23 cellular contexts compared by ENCODE assay signal in the genomic region with DNA sequence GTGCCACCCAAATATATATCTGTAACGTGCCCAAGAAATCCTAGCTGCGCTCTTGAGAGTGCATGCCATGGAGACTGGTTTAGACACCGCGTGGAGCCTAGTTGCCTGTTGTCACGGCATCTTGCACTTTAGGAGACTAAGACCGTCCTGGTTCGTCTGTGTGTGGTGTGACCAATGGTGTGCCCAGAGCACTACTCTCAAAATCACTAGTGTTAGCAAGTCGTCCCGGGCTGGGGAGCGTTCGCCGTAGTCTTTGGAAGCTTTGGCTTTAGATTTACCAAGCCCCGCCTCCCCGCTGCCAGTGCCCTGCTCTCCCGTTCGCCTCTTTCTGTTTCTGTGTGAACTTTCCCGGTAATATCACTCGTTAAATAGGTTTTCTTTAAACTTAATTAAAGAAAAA. TPM values are rescaled to one million over a fixed set of nuclear protein-coding genes. Genes with fewer than 3 reads are reported as not detected.
DNase-seq lines count a peak whose midpoint lies in the region; ATAC-seq and TF ChIP-seq lines count a peak whose summit lies in the region.
"Had no signal": no experiment of that assay in that cellular context is flagged by ENCODE, and none has a peak within 500 bp of the region (broad histone marks: within the 10 kb centered on the region; RNA-seq: fewer than 3 reads in every experiment).

No MANE protein-coding gene starts in this region.

- H3K4me3 Mint-ChIP-seq in T-helper 1 cell treated with Interleukin-12 subunit alpha and Interleukin-12 subunit beta and Interleukin-4 antibody, amounts not matched to agents 30 μg/mL and 1 μg/mL, for 36 hours = no peak overlapping the region
- H3K4me3 Mint-ChIP-seq in CD4-positive, alpha-beta T cell = peak overlapping the region; percentile 25
- H3K4me3 Mint-ChIP-seq in activated B cell treated with CpG ODN at 0.5 μM for 24 hours (no peak overlapping the region), nephron progenitor cell (no peak overlapping the region)
- H3K4me3 Mint-ChIP-seq: activated CD4-positive, alpha-beta T cell treated with anti-CD3 and anti-CD28 coated beads for 36 hours; effector memory CD8-positive, alpha-beta T cell had no signal

- CTCF ChIA-PET in CD4-positive, alpha-beta T cell (lab: Charles Lee) = interaction anchor here (1.3 kb wide), 1 partner anchor 9 kb away, joined by 3 read pairs; no protein-coding TSS in a partner anchor
- CTCF ChIA-PET in activated B cell treated with CpG ODN at 0.5 μM for 24 hours (lab: Charles Lee) = no interaction called here
- CTCF ChIA-PET in PC-9 (lab: Charles Lee) = no interaction called here

- BruUV-seq in PC-9 (replicated peaks; lab: Mats Ljungman, UMichigan) = no TSS peak

- H3K4me1 ChIP-seq in PC-9 (replicated peaks; ENCODE audit: insufficient read depth) = no peaks in the 10 kb centered on the region

- H3K4me2 ChIP-seq in PC-9 = no peak overlapping the region

- no peak overlapping the region for H2AFZ ChIP-seq in PC-9
- H2AFZ ChIP-seq: GM23248 had no signal

- no peak for ATAC-seq in CD4-positive, alpha-beta T cell (ENCODE audit: poor library complexity)
- no peak for ATAC-seq in activated B cell treated with CpG ODN at 0.5 μM for 24 hours (ENCODE audit: low read depth)
- ATAC-seq: activated CD4-positive, alpha-beta T cell treated with anti-CD3 and anti-CD28 coated beads for 36 hours; body of pancreas; effector memory CD8-positive, alpha-beta T cell; gastrocnemius medialis; lower lobe of right lung had no signal

- H3K36me3 ChIP-seq in PC-9 (ENCODE audit: low read depth) = peaks cover 34% of the 10 kb centered on the region

- no peaks in the 10 kb centered on the region for H3K27me3 ChIP-seq in CD4-positive, alpha-beta T cell (ENCODE audit: control insufficient read depth, insufficient read depth, low read length)
- H3K27me3 ChIP-seq in PC-9 (ENCODE audit: insufficient read depth, low read depth) = no peaks in the 10 kb centered on the region
- H3K27me3 ChIP-seq: body of pancreas, esophagus squamous epithelium, gastrocnemius medialis, upper lobe of left lung had no signal

- H3K27me3 Mint-ChIP-seq in T-helper 1 cell treated with Interleukin-12 subunit alpha and Interleukin-12 subunit beta and Interleukin-4 antibody, amounts not matched to agents 30 μg/mL and 1 μg/mL, for 36 hours (ENCODE audit: low read depth) = no peaks in the 10 kb centered on the region
- no peaks in the 10 kb centered on the region for H3K27me3 Mint-ChIP-seq in CD4-positive, alpha-beta T cell
- H3K27me3 Mint-ChIP-seq in activated B cell treated with CpG ODN at 0.5 μM for 24 hours (no peaks in the 10 kb centered on the region), nephron progenitor cell (ENCODE audit: low read depth, poor library complexity) (no peaks in the 10 kb centered on the region)
- H3K27me3 Mint-ChIP-seq: activated CD4-positive, alpha-beta T cell treated with anti-CD3 and anti-CD28 coated beads for 36 hours; effector memory CD8-positive, alpha-beta T cell had no signal

- TF ChIP-seq CTCF in CD4-positive, alpha-beta T cell (IDR thresholded peaks at IDR 0.05) = no peak
- TF ChIP-seq CTCF in activated B cell treated with CpG ODN at 0.5 μM for 24 hours (IDR thresholded peaks at IDR 0.05) (no peak), nephron progenitor cell (IDR thresholded peaks at IDR 0.05) (no peak), PC-9 (conservative IDR thresholded peaks at IDR 0.05) (no peak)

- intact Hi-C loops in CD4-positive, alpha-beta T cell (cut with DNase I, micrococcal nuclease) = loop anchor here in 1 of 2 experiments (10.0 kb wide), 1 partner anchor 300 kb away; no protein-coding TSS in a partner anchor
- intact Hi-C loops in activated B cell treated with CpG ODN at 0.5 μM for 24 hours (cut with micrococcal nuclease) (no loop called here), PC-9 (cut with micrococcal nuclease; ENCODE audit: unreplicated experiment) (no loop called here)

- H3K9me2 ChIP-seq in PC-9 (ENCODE audit: insufficient read depth) = no peaks in the 10 kb centered on the region

- peaks cover 72% of the 10 kb centered on the region for H3F3A ChIP-seq in PC-9 (ENCODE audit: insufficient read depth, low read depth)

- no peaks in the 10 kb centered on the region for H3K4me1 Mint-ChIP-seq in T-helper 1 cell treated with Interleukin-12 subunit alpha and Interleukin-12 subunit beta and Interleukin-4 antibody, amounts not matched to agents 30 μg/mL and 1 μg/mL, for 36 hours (ENCODE audit: low read depth)
- peaks cover 11% of the 10 kb centered on the region for H3K4me1 Mint-ChIP-seq in CD4-positive, alpha-beta T cell (ENCODE audit: low read depth)
- H3K4me1 Mint-ChIP-seq in activated B cell treated with CpG ODN at 0.5 μM for 24 hours = peaks cover 6% of the 10 kb centered on the region
- H3K4me1 Mint-ChIP-seq in nephron progenitor cell = peaks cover 50% of the 10 kb centered on the region

- DNase-seq in T-helper 1 cell (no peak), activated B cell treated with CpG ODN at 0.5 μM for 24 hours (no peak), nephron progenitor cell (no peak), NCI-H748 (lab: John Stamatoyannopoulos, UW; ENCODE audit: unreplicated experiment) (no peak), PC-9 (no peak)
- DNase-seq in CD4-positive, alpha-beta T cell = no peak
- DNase-seq in activated CD8-positive, alpha-beta memory T cell treated with anti-CD3 and anti-CD28 coated beads, Interleukin-2, amount 50 U/mL, for 4 hours = no peak
- DNase-seq: activated CD4-positive, alpha-beta T cell treated with anti-CD3 and anti-CD28 coated beads for 36 hours; activated CD8-positive, alpha-beta memory T cell treated with anti-CD3 and anti-CD28 coated beads, Interleukin-2, amount 50 U/mL, for 48 hours; activated gamma-delta T cell; effector memory CD8-positive, alpha-beta T cell; esophagus squamous epithelium; gastrocnemius medialis; GM23248; lower lobe of right lung; NCI-H1092 treated with DMSO at 0.1 percent for 48 hours; NCI-H2029 treated with DMSO at 0.1 percent for 48 hours; NCI-H446 treated with DMSO at 0.1 percent for 48 hours; SHP77; SW 1271 had no signal

- H3K79me2 ChIP-seq in PC-9 (ENCODE audit: low read depth) = no peaks in the 10 kb centered on the region

- H3K4me3 ChIP-seq in PC-9 = no peak overlapping the region
- H3K4me3 ChIP-seq: body of pancreas, esophagus squamous epithelium, gastrocnemius medialis, GM23248, lower lobe of right lung, upper lobe of left lung had no signal

- no peaks in the 10 kb centered on the region for H3K9me3 ChIP-seq in CD4-positive, alpha-beta T cell (ENCODE audit: control insufficient read depth, low read length)
- no peaks in the 10 kb centered on the region for H3K9me3 ChIP-seq in PC-9 (ENCODE audit: insufficient read depth, low read depth)
- H3K9me3 ChIP-seq: body of pancreas, esophagus squamous epithelium, gastrocnemius medialis, lower lobe of right lung, upper lobe of left lung had no signal

- no peak overlapping the region for H3K27ac ChIP-seq in CD4-positive, alpha-beta T cell (ENCODE audit: low read depth, low read length)
- H3K27ac ChIP-seq in PC-9 = no peak overlapping the region
- H3K27ac ChIP-seq: esophagus squamous epithelium, GM23248, lower lobe of right lung, upper lobe of left lung had no signal

- no peaks in the 10 kb centered on the region for H3K9me3 Mint-ChIP-seq in T-helper 1 cell treated with Interleukin-12 subunit alpha and Interleukin-12 subunit beta and Interleukin-4 antibody, amounts not matched to agents 30 μg/mL and 1 μg/mL, for 36 hours
- H3K9me3 Mint-ChIP-seq in CD4-positive, alpha-beta T cell = no peaks in the 10 kb centered on the region
- H3K9me3 Mint-ChIP-seq in activated B cell treated with CpG ODN at 0.5 μM for 24 hours (no peaks in the 10 kb centered on the region), nephron progenitor cell (no peaks in the 10 kb centered on the region)
- H3K9me3 Mint-ChIP-seq: effector memory CD8-positive, alpha-beta T cell had no signal

- H3K36me3 Mint-ChIP-seq in T-helper 1 cell treated with Interleukin-12 subunit alpha and Interleukin-12 subunit beta and Interleukin-4 antibody, amounts not matched to agents 30 μg/mL and 1 μg/mL, for 36 hours (ENCODE audit: low read depth) = peaks cover 39% of the 10 kb centered on the region
- peaks cover 51% of the 10 kb centered on the region for H3K36me3 Mint-ChIP-seq in CD4-positive, alpha-beta T cell (ENCODE audit: low read depth)
- H3K36me3 Mint-ChIP-seq in activated B cell treated with CpG ODN at 0.5 μM for 24 hours (ENCODE audit: low read depth) (peaks cover 60% of the 10 kb centered on the region), nephron progenitor cell (ENCODE audit: low read depth) (peaks cover 43% of the 10 kb centered on the region)

- H3K27ac Mint-ChIP-seq in T-helper 1 cell treated with Interleukin-12 subunit alpha and Interleukin-12 subunit beta and Interleukin-4 antibody, amounts not matched to agents 30 μg/mL and 1 μg/mL, for 36 hours = peak overlapping the region; percentile 63
- H3K27ac Mint-ChIP-seq in CD4-positive, alpha-beta T cell = peak overlapping the region; percentile 24
- peak overlapping the region; percentile 41 for H3K27ac Mint-ChIP-seq in activated B cell treated with CpG ODN at 0.5 μM for 24 hours
- peak overlapping the region; percentile 95 for H3K27ac Mint-ChIP-seq in nephron progenitor cell
- H3K27ac Mint-ChIP-seq: activated CD4-positive, alpha-beta T cell treated with anti-CD3 and anti-CD28 coated beads for 36 hours; effector memory CD8-positive, alpha-beta T cell had no signal

- peaks cover 32% of the 10 kb centered on the region for H4K20me1 ChIP-seq in PC-9 (ENCODE audit: insufficient read depth)

- POLR2A ChIA-PET in CD4-positive, alpha-beta T cell (lab: Charles Lee) = interaction anchor here (1.0 kb wide), 1 partner anchor 10 kb away, joined by 3 read pairs; no protein-coding TSS in a partner anchor
- POLR2A ChIA-PET in activated B cell treated with CpG ODN at 0.5 μM for 24 hours (lab: Charles Lee) = interaction anchor here (0.7 kb wide), 1 partner anchor 44 kb away, joined by 3 read pairs; no protein-coding TSS in a partner anchor
- POLR2A ChIA-PET in PC-9 (lab: Charles Lee; ENCODE audit: unreplicated experiment) = no interaction called here

RNA-seq across cellular contexts. Expression of a gene that starts 27.0 kb away (rescaled TPM):
- 10 to 100 TPM; 34.4 to 34.8 TPM for total RNA-seq in CD4-positive, alpha-beta T cell
- total RNA-seq in activated B cell treated with CpG ODN at 0.5 μM for 24 hours (101 and 115 TPM in 2 replicates), PC-9 (2021) (142 and 165 TPM in 2 replicates)

Comparison
In these comparisons a context has a peak if more than half of its experiments do, and no peak if none do; other contexts are left out.
1. H3K27ac Mint-ChIP-seq: peak in every context shown above with its lines; median percentile 95 in nephron progenitor cell; 63 in T-helper 1 cell treated with Interleukin-12 subunit alpha and Interleukin-12 subunit beta and Interleukin-4 antibody, amounts not matched to agents 30 μg/mL and 1 μg/mL, for 36 hours; 41 in activated B cell treated with CpG ODN at 0.5 μM for 24 hours; 24 in CD4-positive, alpha-beta T cell.